In genomic region chr14:63737582-63738006, GRCh38 we compare ENCODE assay signal across 1 cellular context.
TF ChIP-seq lines count a peak whose summit lies in the region.

No MANE protein-coding gene starts in this region.

TF ChIP-seq in HepG2, 621 proteins besides CTCF, POLR2A, EP300 and RAD21 (continued from another document):
- TF ChIP-seq FOXO4 (CRISPR knock-in tag; conservative IDR thresholded peaks at IDR 0.05), result no peak
- TF ChIP-seq TBP (CRISPR knock-in tag; IDR thresholded peaks at IDR 0.05), result no peak
